ENCODE assay signal across 10 cellular contexts in the genomic region with DNA sequence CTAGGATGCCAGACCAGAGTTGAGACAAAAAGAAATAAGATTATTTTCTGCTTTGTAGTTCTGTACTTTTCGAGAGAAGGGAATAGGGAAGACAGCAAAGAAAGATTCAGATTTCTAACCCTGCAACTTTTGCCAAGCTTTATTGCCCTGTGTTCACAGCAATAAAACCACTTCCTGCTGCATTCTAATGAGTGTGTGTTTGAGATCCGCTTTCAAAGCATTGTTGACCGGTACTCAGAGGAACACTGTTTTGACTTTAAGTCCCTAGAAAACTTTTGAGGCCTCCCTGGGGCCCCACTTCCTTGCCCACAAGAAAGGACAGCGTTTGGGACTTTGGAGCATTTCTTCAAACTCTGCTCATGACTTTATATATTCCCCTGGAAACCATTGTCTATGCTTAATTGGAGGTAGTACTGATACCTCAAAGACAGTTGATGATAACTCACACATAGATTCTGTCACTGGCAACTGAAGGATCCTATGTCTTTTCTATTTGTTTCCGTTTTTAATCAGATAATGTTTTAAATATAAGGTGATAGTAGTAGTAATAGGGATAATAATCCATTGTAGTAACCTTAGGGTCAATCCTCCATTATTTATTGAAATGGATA. TPM values are rescaled to one million over a fixed set of nuclear protein-coding genes. Genes with fewer than 3 reads are reported as not detected.
A peak's percentile ranks its signal among the peaks of the same experiment; 100 is the strongest.
DNase-seq lines count a peak whose midpoint lies in the region; ATAC-seq and TF ChIP-seq lines count a peak whose summit lies in the region.
"Had no signal": no experiment of that assay in that cellular context is flagged by ENCODE, and none has a peak within 500 bp of the region (broad histone marks: within the 10 kb centered on the region; RNA-seq: fewer than 3 reads in every experiment).

No MANE protein-coding gene starts in this region.

- H3K4me2 ChIP-seq in MM.1S (ENCODE audit: low read depth, low read length) = peak overlapping the region; percentile 60
- H3K4me2 ChIP-seq in PC-9 = no peak overlapping the region

- H4K20me1 ChIP-seq in MM.1S (ENCODE audit: insufficient read depth, low read length) = no peaks in the 10 kb centered on the region
- no peaks in the 10 kb centered on the region for H4K20me1 ChIP-seq in PC-9 (ENCODE audit: insufficient read depth)

- WGBS in esophagus squamous epithelium, 2 donors = 22 to 28% methylated on average over 5 of the region's 5 CpGs
- 1 to 7% (median 3%) methylated on average over 5 of the region's 5 CpGs for WGBS in spleen, 5 donors

- no peaks in the 10 kb centered on the region for H3K9me3 ChIP-seq in MM.1S (replicated peaks; ENCODE audit: insufficient read depth, low read length)
- H3K9me3 ChIP-seq in esophagus squamous epithelium = no peaks in the 10 kb centered on the region
- H3K9me3 ChIP-seq in spleen = no peaks in the 10 kb centered on the region
- H3K9me3 ChIP-seq in PC-9 (ENCODE audit: insufficient read depth, low read depth) = no peaks in the 10 kb centered on the region

- no peaks in the 10 kb centered on the region for H3K4me1 ChIP-seq in MM.1S (ENCODE audit: low read length)
- H3K4me1 ChIP-seq in esophagus squamous epithelium = no peaks in the 10 kb centered on the region
- peaks cover 11 to 75% (median 44%) of the 10 kb centered on the region in 6 donors for H3K4me1 ChIP-seq in spleen
- H3K4me1 ChIP-seq in PC-9 (replicated peaks; ENCODE audit: insufficient read depth) = no peaks in the 10 kb centered on the region

- intact Hi-C loops in Right ventricle myocardium inferior (cut with DNase I) = no loop called here
- intact Hi-C loops in cardiac septum (cut with DNase I) = no loop called here
- intact Hi-C loops in esophagus squamous epithelium (cut with DNase I) = no loop called here
- intact Hi-C loops in spleen (cut with DNase I; ENCODE audit: low total_unique reads) = no loop called here
- intact Hi-C loops in PC-9 (cut with micrococcal nuclease; ENCODE audit: unreplicated experiment) = no loop called here

- H3K27me3 ChIP-seq in MM.1S (replicated peaks; ENCODE audit: insufficient read depth, low read length) (no peaks in the 10 kb centered on the region), esophagus squamous epithelium (no peaks in the 10 kb centered on the region), spleen (replicated peaks in 1 of 7) (no peaks in the 10 kb centered on the region), PC-9 (ENCODE audit: insufficient read depth, low read depth) (no peaks in the 10 kb centered on the region)

- H2AFZ ChIP-seq in MM.1S (ENCODE audit: low read length) (peak overlapping the region; percentile 67), PC-9 (no peak overlapping the region)

- H3K9me2 ChIP-seq in MM.1S (replicated peaks; ENCODE audit: insufficient read depth, low read length) (no peaks in the 10 kb centered on the region), PC-9 (ENCODE audit: insufficient read depth) (no peaks in the 10 kb centered on the region)

- CTCF ChIA-PET in PC-9 (lab: Charles Lee) = no interaction called here

- POLR2A ChIA-PET in PC-9 (lab: Charles Lee; ENCODE audit: unreplicated experiment) = no interaction called here

- H3F3A ChIP-seq in MM.1S (ENCODE audit: insufficient read depth, low read length) (no peaks in the 10 kb centered on the region), PC-9 (ENCODE audit: insufficient read depth, low read depth) (no peaks in the 10 kb centered on the region)

- H3K27ac ChIP-seq in MM.1S (ENCODE audit: low read length) (peak overlapping the region; percentile 63; the same call in 1 of the 2 replicates), esophagus squamous epithelium (peak overlapping the region in 3 of 4 donors; percentile 38 to 69 (median 65)), spleen (peak overlapping the region; percentile 36 to 93 (median 86)), PC-9 (no peak overlapping the region)

- H3K4me3 ChIP-seq in MM.1S (ENCODE audit: low read length) (peak overlapping the region; percentile 42), esophagus squamous epithelium (peak overlapping the region in 2 of 4 donors; percentile 27 to 50), spleen (peak overlapping the region in 7 of 8 donors; percentile 17 to 69 (median 40)), PC-9 (no peak overlapping the region)

- H3K9ac ChIP-seq in MM.1S (ENCODE audit: low read length) = no peak overlapping the region

- peak in 1 of 4 donors; percentile 31 for TF ChIP-seq POLR2A in esophagus squamous epithelium (IDR thresholded peaks at IDR 0.05)
- peak in 1 of 3 donors; percentile 31 for TF ChIP-seq POLR2A in spleen (IDR thresholded peaks at IDR 0.05)

- ATAC-seq in Right ventricle myocardium inferior = peak; percentile 66

- BruUV-seq in PC-9 (replicated peaks; lab: Mats Ljungman, UMichigan) = no TSS peak

- DNase-seq in Right ventricle myocardium inferior (ENCODE audit: missing footprints) (no peak), cardiac septum (ENCODE audit: low spot score) (no peak), MM.1S (no peak), esophagus squamous epithelium (lab: John Stamatoyannopoulos, UW) (no peak), spleen (no peak), HPDE6-E6E7 (ENCODE audit: extremely low spot score) (no peak), PC-9 (no peak), NCI-H1930 (lab: John Stamatoyannopoulos, UW) (no peak)

- no peaks in the 10 kb centered on the region for H3K36me3 ChIP-seq in MM.1S (replicated peaks; ENCODE audit: insufficient read depth, low read length)
- no peaks in the 10 kb centered on the region for H3K36me3 ChIP-seq in esophagus squamous epithelium
- peaks cover 0 to 13% (median 0%) of the 10 kb centered on the region in 6 donors for H3K36me3 ChIP-seq in spleen
- H3K36me3 ChIP-seq in PC-9 (ENCODE audit: low read depth) = no peaks in the 10 kb centered on the region

- H3K79me2 ChIP-seq in MM.1S (ENCODE audit: low read length) = no peaks in the 10 kb centered on the region
- H3K79me2 ChIP-seq in PC-9 (ENCODE audit: low read depth) = no peaks in the 10 kb centered on the region

- TF ChIP-seq CTCF in MM.1S (IDR thresholded peaks at IDR 0.05; ENCODE audit: low read length) (no peak), esophagus squamous epithelium (IDR thresholded peaks at IDR 0.05) (no peak), spleen (IDR thresholded peaks at IDR 0.05 in 8 of 11, conservative IDR thresholded peaks at IDR 0.05 in 3 of 11) (peak in 1 of 11 experiments; percentile 4), PC-9 (conservative IDR thresholded peaks at IDR 0.05) (no peak)

RNA-seq across cellular contexts. Expression of gene RNASE6, which starts 1.3 kb away (rescaled TPM):
- total RNA-seq in Right ventricle myocardium inferior (8.3 TPM), cardiac septum (3.1 TPM), esophagus squamous epithelium (10 to 100 TPM in 2 of 4 donors, under 1 TPM in 2; 0.26 to 22.3 (median 7.1) TPM), spleen (100 to 1,000 TPM in 2 of 7 donors, 10 to 100 TPM in 5; 15.2 to 162 (median 40.5) TPM), PC-9 (2021) (not detected in 2 replicates)
- polyA plus RNA-seq in spleen = 100 to 1,000 TPM in 1 of 3 donors, 10 to 100 TPM in 2; 45.4 to 193 (median 63.6) TPM

RNA-seq across cellular contexts. Expression of gene EDDM3B, which starts 14.2 kb away (rescaled TPM):
- total RNA-seq in Right ventricle myocardium inferior (not detected), cardiac septum (not detected), esophagus squamous epithelium (not detected), spleen (not detected), PC-9 (2021) (not detected in 2 replicates)
- not detected for polyA plus RNA-seq in spleen
- total RNA-seq: Daoy, liver had no signal
- polyA plus RNA-seq: liver had no signal

RNA-seq across cellular contexts. Expression of gene RNASE1, which starts 20.3 kb away (rescaled TPM):
- total RNA-seq in Right ventricle myocardium inferior (373 TPM), cardiac septum (171 TPM), esophagus squamous epithelium (100 to 1,000 TPM in 2 of 4 donors, 10 to 100 TPM in 2; 12.0 to 297 (median 61.0) TPM), spleen (100 to 1,000 TPM; 145 to 497 (median 339) TPM), PC-9 (2021) (32.2 and 47.4 TPM in 2 replicates)
- 100 to 1,000 TPM in 1 of 3 donors, 10 to 100 TPM in 2; 61.9 to 151 (median 79.0) TPM for polyA plus RNA-seq in spleen

RNA-seq across cellular contexts. Expression of gene EDDM3A, which starts 36.7 kb away (rescaled TPM):
- total RNA-seq in Right ventricle myocardium inferior (not detected), cardiac septum (not detected), esophagus squamous epithelium (not detected), spleen (not detected), PC-9 (2021) (not detected in 2 replicates)
- under 1 TPM in 1 of 3 donors, not detected in 2; 0.24 TPM for polyA plus RNA-seq in spleen
- total RNA-seq: Daoy, liver had no signal
- polyA plus RNA-seq: liver had no signal
